Comparison of ENCODE assay signal across 7 cellular contexts in the genomic region with DNA sequence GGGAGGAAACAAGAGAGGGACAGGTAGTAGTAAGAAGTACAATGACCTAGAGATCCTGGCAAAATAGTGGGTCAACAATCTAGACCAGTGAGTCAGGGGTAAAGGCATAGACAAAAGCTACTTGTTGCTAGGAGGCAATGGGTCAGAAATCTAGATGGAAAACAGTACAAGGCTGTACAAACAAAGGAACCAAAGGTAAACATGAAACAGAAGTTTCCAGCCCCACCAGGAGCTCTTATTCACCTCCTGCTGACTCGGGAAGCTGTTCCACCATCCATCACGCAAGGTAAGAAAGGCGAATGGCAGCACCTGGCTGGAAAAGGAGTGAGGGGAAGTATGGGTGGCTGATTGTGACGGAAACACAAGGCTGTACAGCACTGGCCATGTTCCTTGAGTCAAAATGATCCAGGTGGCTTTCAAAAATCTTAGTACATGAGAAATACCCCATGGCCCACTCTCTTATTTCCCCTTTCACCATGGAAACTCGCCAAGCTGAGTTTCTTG.
DNase-seq lines count a peak whose midpoint lies in the region; ATAC-seq and TF ChIP-seq lines count a peak whose summit lies in the region.

No MANE protein-coding gene starts in this region.

- H3K27me3 Mint-ChIP-seq in activated naive CD4-positive, alpha-beta T cell treated with anti-CD3 and anti-CD28 coated beads for 36 hours (ENCODE audit: low read depth): peaks cover 29% of the 10 kb centered on the region

- H3K79me2 ChIP-seq in Karpas-422 (ENCODE audit: low read length): no peaks in the 10 kb centered on the region

- intact Hi-C loops in stomach (cut with DNase I; ENCODE audit: low total_unique reads): no loop called here
- intact Hi-C loops in activated naive CD4-positive, alpha-beta T cell treated with anti-CD3 and anti-CD28 coated beads for 36 hours (cut with micrococcal nuclease): no loop called here

- no peak overlapping the region for H3K9ac ChIP-seq in Karpas-422 (ENCODE audit: low read length)

- no peaks in the 10 kb centered on the region for H3K36me3 Mint-ChIP-seq in activated naive CD4-positive, alpha-beta T cell treated with anti-CD3 and anti-CD28 coated beads for 36 hours (ENCODE audit: low read depth)

- CTCF ChIA-PET in activated naive CD4-positive, alpha-beta T cell treated with anti-CD3 and anti-CD28 coated beads for 36 hours (lab: Charles Lee): interaction anchor here (0.6 kb wide), 2 partner anchors 10 to 20 kb away, joined by 3 read pairs; no protein-coding TSS in a partner anchor

- H3K9me3 Mint-ChIP-seq in activated naive CD4-positive, alpha-beta T cell treated with anti-CD3 and anti-CD28 coated beads for 36 hours: no peaks in the 10 kb centered on the region

- no peak for TF ChIP-seq EP300 in stomach (IDR thresholded peaks at IDR 0.05)

- DNase-seq in HT-29 (ENCODE audit: low spot score) (peak; percentile 87), fibroblast of villous mesenchyme (ENCODE audit: low read depth) (peak; percentile 32), stomach (peak; percentile 61), Karpas-422 (no peak)
- no peak for DNase-seq in activated naive CD4-positive, alpha-beta T cell treated with anti-CD3 and anti-CD28 coated beads for 36 hours

- no peak overlapping the region for H3K4me2 ChIP-seq in Karpas-422 (ENCODE audit: low read depth, low read length, poor library complexity, severe bottlenecking)

- no peaks in the 10 kb centered on the region for H3K27me3 ChIP-seq in stomach
- H3K27me3 ChIP-seq in Karpas-422 (ENCODE audit: low read length): no peaks in the 10 kb centered on the region

- no peak for TF ChIP-seq CTCF in fibroblast of villous mesenchyme (IDR thresholded peaks at IDR 0.05; ENCODE audit: insufficient read depth, low read depth, low read length)
- no peak for TF ChIP-seq CTCF in stomach (IDR thresholded peaks at IDR 0.05)

- no peak overlapping the region for H3K4me3 Mint-ChIP-seq in activated naive CD4-positive, alpha-beta T cell treated with anti-CD3 and anti-CD28 coated beads for 36 hours

- no peak for TF ChIP-seq POLR2A in stomach (IDR thresholded peaks at IDR 0.05)

- no peaks in the 10 kb centered on the region for H3K9me2 ChIP-seq in Karpas-422 (replicated peaks; ENCODE audit: insufficient read depth, low read length)

- H3K4me3 ChIP-seq in fibroblast of villous mesenchyme (ENCODE audit: low read depth, low read length): no peak overlapping the region
- H3K4me3 ChIP-seq in stomach: peak overlapping the region in 1 of 4 donors; percentile 2
- no peak overlapping the region for H3K4me3 ChIP-seq in Karpas-422 (ENCODE audit: low read length)

- H3K27ac Mint-ChIP-seq in activated naive CD4-positive, alpha-beta T cell treated with anti-CD3 and anti-CD28 coated beads for 36 hours: no peak overlapping the region

- peak overlapping the region; percentile 74 to 94 (median 87) for H3K27ac ChIP-seq in stomach
- H3K27ac ChIP-seq in Karpas-422 (ENCODE audit: low read length): no peak overlapping the region

- H3K9me3 ChIP-seq in stomach (no peaks in the 10 kb centered on the region), Karpas-422 (ENCODE audit: low read length) (no peaks in the 10 kb centered on the region)

- no peaks in the 10 kb centered on the region for H3K36me3 ChIP-seq in stomach
- no peaks in the 10 kb centered on the region for H3K36me3 ChIP-seq in Karpas-422 (ENCODE audit: insufficient read depth, low read length)

- WGBS in stomach, 5 donors: 29 to 61% (median 36%) methylated on average over 5 of the region's 5 CpGs

- ATAC-seq in SK-N-SH treated with all-trans-retinoic acid at 6 μM for 48 hours: peak; percentile 23; the same call in 2 of the 3 replicates
- ATAC-seq in GM18502 (IDR thresholded peaks at IDR 0.05; ENCODE audit: poor library complexity, unreplicated experiment): no peak

- no peak overlapping the region for H2AFZ ChIP-seq in Karpas-422 (ENCODE audit: low read length)

- H3K4me1 ChIP-seq in stomach (peaks cover 5 to 19% (median 14%) of the 10 kb centered on the region in 4 donors), Karpas-422 (ENCODE audit: low read length) (no peaks in the 10 kb centered on the region)

- H4K20me1 ChIP-seq in Karpas-422 (ENCODE audit: insufficient read depth, low read depth, low read length): no peaks in the 10 kb centered on the region

- peaks cover 4% of the 10 kb centered on the region for H3K4me1 Mint-ChIP-seq in activated naive CD4-positive, alpha-beta T cell treated with anti-CD3 and anti-CD28 coated beads for 36 hours (ENCODE audit: low read depth)

TF ChIP-seq in SK-N-SH treated with all-trans-retinoic acid at 6 μM for 48 hours, 23 proteins besides CTCF, POLR2A, EP300 and RAD21:
- no peak for TF ChIP-seq ISL1 (CRISPR knock-in tag; IDR thresholded peaks at IDR 0.05)
- TF ChIP-seq ZNF8 (CRISPR knock-in tag; IDR thresholded peaks at IDR 0.05): no peak
- TF ChIP-seq, protein P1, sequence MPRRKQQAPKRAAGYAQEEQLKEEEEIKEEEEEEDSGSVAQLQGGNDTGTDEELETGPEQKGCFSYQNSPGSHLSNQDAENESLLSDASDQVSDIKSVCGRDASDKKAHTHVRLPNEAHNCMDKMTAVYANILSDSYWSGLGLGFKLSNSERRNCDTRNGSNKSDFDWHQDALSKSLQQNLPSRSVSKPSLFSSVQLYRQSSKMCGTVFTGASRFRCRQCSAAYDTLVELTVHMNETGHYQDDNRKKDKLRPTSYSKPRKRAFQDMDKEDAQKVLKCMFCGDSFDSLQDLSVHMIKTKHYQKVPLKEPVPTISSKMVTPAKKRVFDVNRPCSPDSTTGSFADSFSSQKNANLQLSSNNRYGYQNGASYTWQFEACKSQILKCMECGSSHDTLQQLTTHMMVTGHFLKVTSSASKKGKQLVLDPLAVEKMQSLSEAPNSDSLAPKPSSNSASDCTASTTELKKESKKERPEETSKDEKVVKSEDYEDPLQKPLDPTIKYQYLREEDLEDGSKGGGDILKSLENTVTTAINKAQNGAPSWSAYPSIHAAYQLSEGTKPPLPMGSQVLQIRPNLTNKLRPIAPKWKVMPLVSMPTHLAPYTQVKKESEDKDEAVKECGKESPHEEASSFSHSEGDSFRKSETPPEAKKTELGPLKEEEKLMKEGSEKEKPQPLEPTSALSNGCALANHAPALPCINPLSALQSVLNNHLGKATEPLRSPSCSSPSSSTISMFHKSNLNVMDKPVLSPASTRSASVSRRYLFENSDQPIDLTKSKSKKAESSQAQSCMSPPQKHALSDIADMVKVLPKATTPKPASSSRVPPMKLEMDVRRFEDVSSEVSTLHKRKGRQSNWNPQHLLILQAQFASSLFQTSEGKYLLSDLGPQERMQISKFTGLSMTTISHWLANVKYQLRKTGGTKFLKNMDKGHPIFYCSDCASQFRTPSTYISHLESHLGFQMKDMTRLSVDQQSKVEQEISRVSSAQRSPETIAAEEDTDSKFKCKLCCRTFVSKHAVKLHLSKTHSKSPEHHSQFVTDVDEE (CRISPR knock-in tag; IDR thresholded peaks at IDR 0.05): no peak
- TF ChIP-seq, protein P2, sequence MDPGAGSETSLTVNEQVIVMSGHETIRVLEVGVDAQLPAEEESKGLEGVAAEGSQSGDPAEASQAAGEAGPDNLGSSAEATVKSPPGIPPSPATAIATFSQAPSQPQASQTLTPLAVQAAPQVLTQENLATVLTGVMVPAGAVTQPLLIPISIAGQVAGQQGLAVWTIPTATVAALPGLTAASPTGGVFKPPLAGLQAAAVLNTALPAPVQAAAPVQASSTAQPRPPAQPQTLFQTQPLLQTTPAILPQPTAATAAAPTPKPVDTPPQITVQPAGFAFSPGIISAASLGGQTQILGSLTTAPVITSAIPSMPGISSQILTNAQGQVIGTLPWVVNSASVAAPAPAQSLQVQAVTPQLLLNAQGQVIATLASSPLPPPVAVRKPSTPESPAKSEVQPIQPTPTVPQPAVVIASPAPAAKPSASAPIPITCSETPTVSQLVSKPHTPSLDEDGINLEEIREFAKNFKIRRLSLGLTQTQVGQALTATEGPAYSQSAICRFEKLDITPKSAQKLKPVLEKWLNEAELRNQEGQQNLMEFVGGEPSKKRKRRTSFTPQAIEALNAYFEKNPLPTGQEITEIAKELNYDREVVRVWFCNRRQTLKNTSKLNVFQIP (CRISPR knock-in tag; IDR thresholded peaks at IDR 0.05; ENCODE audit: borderline replicate concordance, low read depth): no peak
- TF ChIP-seq, protein P3, sequence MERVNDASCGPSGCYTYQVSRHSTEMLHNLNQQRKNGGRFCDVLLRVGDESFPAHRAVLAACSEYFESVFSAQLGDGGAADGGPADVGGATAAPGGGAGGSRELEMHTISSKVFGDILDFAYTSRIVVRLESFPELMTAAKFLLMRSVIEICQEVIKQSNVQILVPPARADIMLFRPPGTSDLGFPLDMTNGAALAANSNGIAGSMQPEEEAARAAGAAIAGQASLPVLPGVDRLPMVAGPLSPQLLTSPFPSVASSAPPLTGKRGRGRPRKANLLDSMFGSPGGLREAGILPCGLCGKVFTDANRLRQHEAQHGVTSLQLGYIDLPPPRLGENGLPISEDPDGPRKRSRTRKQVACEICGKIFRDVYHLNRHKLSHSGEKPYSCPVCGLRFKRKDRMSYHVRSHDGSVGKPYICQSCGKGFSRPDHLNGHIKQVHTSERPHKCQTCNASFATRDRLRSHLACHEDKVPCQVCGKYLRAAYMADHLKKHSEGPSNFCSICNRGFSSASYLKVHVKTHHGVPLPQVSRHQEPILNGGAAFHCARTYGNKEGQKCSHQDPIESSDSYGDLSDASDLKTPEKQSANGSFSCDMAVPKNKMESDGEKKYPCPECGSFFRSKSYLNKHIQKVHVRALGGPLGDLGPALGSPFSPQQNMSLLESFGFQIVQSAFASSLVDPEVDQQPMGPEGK (CRISPR knock-in tag; IDR thresholded peaks at IDR 0.05; ENCODE audit: borderline replicate concordance): no peak
- no peak for TF ChIP-seq CSDC2 (CRISPR knock-in tag; IDR thresholded peaks at IDR 0.05)
- TF ChIP-seq ZFP3 (CRISPR knock-in tag; IDR thresholded peaks at IDR 0.05): no peak
TF ChIP-seq in SK-N-SH treated with all-trans-retinoic acid at 6 μM for 48 hours: peak in this region for 0.

Comparison
In these comparisons a context has a peak if more than half of its experiments do, and no peak if none do; other contexts are left out.
1. DNase-seq: peak in HT-29 (single experiment), fibroblast of villous mesenchyme (single experiment) and stomach (single experiment); none in activated naive CD4-positive, alpha-beta T cell treated with anti-CD3 and anti-CD28 coated beads for 36 hours (single experiment) and Karpas-422 (single experiment).